ENCODE assay signal across 27 cellular contexts in the genomic region with DNA sequence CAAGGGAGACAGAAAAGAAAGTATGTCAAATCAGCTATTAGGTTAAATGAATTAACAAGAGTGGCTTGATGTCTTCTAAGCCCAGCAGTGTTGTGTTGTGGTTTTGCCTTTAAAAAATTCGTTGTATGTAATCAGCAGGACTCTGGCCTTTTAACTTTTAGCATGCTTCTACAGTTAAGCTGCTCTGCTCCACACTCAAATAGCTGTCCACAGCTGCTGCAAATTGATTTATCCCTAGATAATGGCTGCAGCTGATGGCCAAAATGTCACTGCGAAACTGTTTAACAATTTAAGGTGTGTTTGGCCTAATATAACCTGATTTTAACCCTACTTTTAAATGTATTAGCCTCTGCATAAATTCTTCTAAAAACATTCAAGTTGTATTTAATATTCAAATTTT.
A peak's percentile ranks its signal among the peaks of the same experiment; 100 is the strongest.
DNase-seq lines count a peak whose midpoint lies in the region; ATAC-seq, FAIRE-seq and TF ChIP-seq lines count a peak whose summit lies in the region.
"Had no signal": no experiment of that assay in that cellular context is flagged by ENCODE, and none has a peak within 500 bp of the region (broad histone marks: within the 10 kb centered on the region; RNA-seq: fewer than 3 reads in every experiment).

No MANE protein-coding gene starts in this region.

- H3K27ac Mint-ChIP-seq in activated CD8-positive, alpha-beta T cell treated with anti-CD3 and anti-CD28 coated beads, Interleukin-2, amount 10 ng/mL, durations not matched to agents 7 days and 5 days: no peak overlapping the region
- H3K27ac Mint-ChIP-seq: CD14-positive monocyte; CD8-positive, alpha-beta memory T cell; T-helper 1 cell treated with Interleukin-12 subunit alpha and Interleukin-12 subunit beta and Interleukin-4 antibody, amounts not matched to agents 30 μg/mL and 1 μg/mL, for 36 hours had no signal

- no peak overlapping the region for H3K56ac ChIP-seq in H1 (replicated peaks; ENCODE audit: insufficient read length, low read depth, low read length)

- peak; percentile 43 for FAIRE-seq in GM12891 (lab: Jason Lieb, UNC)
- FAIRE-seq in H1 (lab: Jason Lieb, UNC): no peak

- H3K27me3 ChIP-seq in H1 (replicated peaks in 1 of 4; ENCODE audit: control insufficient read depth in 3 of 4, extremely low read depth in 1 of 4, insufficient read depth in 3 of 4, low read length in 3 of 4) (no peaks in the 10 kb centered on the region), neuronal stem cell (ENCODE audit: control insufficient read depth in 3 of 3, insufficient read depth in 3 of 3, low read depth in 1 of 3, low read length in 3 of 3) (no peaks in the 10 kb centered on the region)
- H3K27me3 ChIP-seq: BE2C had no signal

- no peaks in the 10 kb centered on the region for H3K4me1 Mint-ChIP-seq in activated CD8-positive, alpha-beta T cell treated with anti-CD3 and anti-CD28 coated beads, Interleukin-2, amount 10 ng/mL, durations not matched to agents 7 days and 5 days (ENCODE audit: low read depth)
- H3K4me1 Mint-ChIP-seq: CD14-positive monocyte; CD8-positive, alpha-beta memory T cell had no signal

- no peak overlapping the region for H2BK20ac ChIP-seq in H1 (ENCODE audit: low read length)

- H4K8ac ChIP-seq in H1 (ENCODE audit: extremely low read depth, insufficient read depth, low read length) (no peak overlapping the region), neuronal stem cell (ENCODE audit: low read depth, low read length) (no peak overlapping the region)

- H3K9me3 ChIP-seq in H1 (ENCODE audit: insufficient read depth in 2 of 2, low read depth in 1 of 2, low read length in 1 of 2) (no peaks in the 10 kb centered on the region), neuronal stem cell (replicated peaks in 1 of 2; ENCODE audit: control insufficient read depth in 2 of 2, insufficient read depth in 1 of 2, low read depth in 1 of 2, low read length in 2 of 2) (no peaks in the 10 kb centered on the region)
- H3K9me3 ChIP-seq: BE2C had no signal

- ATAC-seq in activated CD8-positive, alpha-beta T cell treated with anti-CD3 and anti-CD28 coated beads, Interleukin-2, amount 10 ng/mL, durations not matched to agents 7 days and 5 days: no peak
- ATAC-seq in GM21723 (IDR thresholded peaks at IDR 0.05; ENCODE audit: unreplicated experiment): no peak
- ATAC-seq: HCT116 had no signal

- WGBS in H1 (ENCODE audit: extremely low coverage in 1 of 2, insufficient coverage in 1 of 2, insufficient read length in 1 of 2, insufficient replicate concordance in 2 of 2, low coverage in 1 of 2, low lambda C conversion rate in 2 of 2, missing lambda C conversion rate in 1 of 2), 2 experiments: 74% methylated on average over 2 of the region's 2 CpGs; no CpG with 5 or more reads in 1 of the 2 experiments
- no CpG with 5 or more reads among the region's 2 CpGs for WGBS in neuronal stem cell (ENCODE audit: extremely low coverage in 2 of 2, insufficient read length in 2 of 2, insufficient replicate concordance in 1 of 2), 2 donors

- H3K4ac ChIP-seq in H1 (replicated peaks; ENCODE audit: insufficient read length, low read depth, low read length) (no peak overlapping the region), neuronal stem cell (ENCODE audit: low read length) (no peak overlapping the region)

- no peak overlapping the region for H3K23ac ChIP-seq in H1 (ENCODE audit: insufficient read length)
- H3K23ac ChIP-seq in neuronal stem cell (ENCODE audit: low read depth, low read length, poor library complexity): no peak overlapping the region

- TF ChIP-seq POLR2A in GM12891 (IDR thresholded peaks at IDR 0.05; ENCODE audit: low read depth, low read length) (no peak), H1 (IDR thresholded peaks at IDR 0.05; ENCODE audit: control extremely low read depth in 1 of 2, low read depth in 2 of 2, low read length in 2 of 2) (no peak)

- no peak overlapping the region for H4K5ac ChIP-seq in H1 (ENCODE audit: insufficient read length, low read depth, low read length)

- H3K27ac ChIP-seq in H1 (ENCODE audit: low read depth, low read length): no peak overlapping the region
- H3K27ac ChIP-seq in neuronal stem cell (replicated peaks; ENCODE audit: low read length): no peak overlapping the region

- H2BK12ac ChIP-seq in H1 (ENCODE audit: low read depth, low read length): no peak overlapping the region
- H2BK12ac ChIP-seq in neuronal stem cell (ENCODE audit: low read length): no peak overlapping the region

- H3K79me1 ChIP-seq in H1 (ENCODE audit: low read depth, low read length): no peaks in the 10 kb centered on the region
- H3K79me1 ChIP-seq in neuronal stem cell (ENCODE audit: low read depth, low read length): no peaks in the 10 kb centered on the region

- H3K79me2 ChIP-seq in H1 (ENCODE audit: control insufficient read depth in 1 of 2, insufficient read depth in 2 of 2, low read length in 2 of 2): no peaks in the 10 kb centered on the region

- H2AFZ ChIP-seq in H1 (ENCODE audit: low read length) (0 out of 2 replicates have a peak overlapping the region, but pooled peaks have one; percentile 42), neuronal stem cell (ENCODE audit: low read length) (peak overlapping the region; percentile 75)

- H3K4me3 Mint-ChIP-seq in activated CD8-positive, alpha-beta T cell treated with anti-CD3 and anti-CD28 coated beads, Interleukin-2, amount 10 ng/mL, durations not matched to agents 7 days and 5 days: no peak overlapping the region
- H3K4me3 Mint-ChIP-seq: CD14-positive monocyte; CD8-positive, alpha-beta memory T cell; T-helper 1 cell treated with Interleukin-12 subunit alpha and Interleukin-12 subunit beta and Interleukin-4 antibody, amounts not matched to agents 30 μg/mL and 1 μg/mL, for 36 hours had no signal

- no peak for TF ChIP-seq EP300 in H1 (IDR thresholded peaks at IDR 0.05; ENCODE audit: borderline replicate concordance in 1 of 2, low read depth in 2 of 2, low read length in 2 of 2)

- no peaks in the 10 kb centered on the region for H3K9me3 Mint-ChIP-seq in activated CD8-positive, alpha-beta T cell treated with anti-CD3 and anti-CD28 coated beads, Interleukin-2, amount 10 ng/mL, durations not matched to agents 7 days and 5 days (ENCODE audit: insufficient read depth)
- H3K9me3 Mint-ChIP-seq: T-helper 1 cell treated with Interleukin-12 subunit alpha and Interleukin-12 subunit beta and Interleukin-4 antibody, amounts not matched to agents 30 μg/mL and 1 μg/mL, for 36 hours had no signal

- no peak overlapping the region for H2BK5ac ChIP-seq in H1 (ENCODE audit: low read depth, low read length)
- H2BK5ac ChIP-seq in neuronal stem cell (ENCODE audit: low read length): no peak overlapping the region

- no peaks in the 10 kb centered on the region for H3K23me2 ChIP-seq in H1 (ENCODE audit: low read depth, low read length)

- H3K4me2 ChIP-seq in H1 (ENCODE audit: insufficient read depth in 1 of 2, low read depth in 2 of 2, low read length in 2 of 2): no peak overlapping the region
- no peak overlapping the region for H3K4me2 ChIP-seq in neuronal stem cell (ENCODE audit: insufficient read depth, low read length, poor library complexity, severe bottlenecking)

- H2BK15ac ChIP-seq in H1 (ENCODE audit: low read length): no peak overlapping the region
- no peak overlapping the region for H2BK15ac ChIP-seq in neuronal stem cell (ENCODE audit: low read length)

- no peak overlapping the region for H3K4me3 ChIP-seq in H1 (ENCODE audit: extremely low read depth in 1 of 4, insufficient read depth in 2 of 4, low read depth in 3 of 4, low read length in 4 of 4)
- no peak overlapping the region for H3K4me3 ChIP-seq in neuronal stem cell (ENCODE audit: low read length in 2 of 2)

- H3K14ac ChIP-seq in H1 (ENCODE audit: insufficient read length) (no peak overlapping the region), neuronal stem cell (ENCODE audit: low read length) (no peak overlapping the region)

- H4K91ac ChIP-seq in H1 (replicated peaks; ENCODE audit: insufficient read length, low read length) (no peak overlapping the region), neuronal stem cell (ENCODE audit: low read depth, low read length, poor library complexity) (no peak overlapping the region)

- H3K18ac ChIP-seq in H1 (ENCODE audit: extremely low read depth, low read length) (no peak overlapping the region), neuronal stem cell (ENCODE audit: low read length) (no peak overlapping the region)

- TF ChIP-seq RAD21 in H1 (IDR thresholded peaks at IDR 0.05 in 1 of 2, conservative IDR thresholded peaks at IDR 0.05 in 1 of 2; ENCODE audit: low read depth in 2 of 2, low read length in 2 of 2): no peak

- H3K36me3 Mint-ChIP-seq in activated CD8-positive, alpha-beta T cell treated with anti-CD3 and anti-CD28 coated beads, Interleukin-2, amount 10 ng/mL, durations not matched to agents 7 days and 5 days (ENCODE audit: low read depth): no peaks in the 10 kb centered on the region
- H3K36me3 Mint-ChIP-seq: CD14-positive monocyte; CD8-positive, alpha-beta memory T cell had no signal

- H2BK120ac ChIP-seq in H1 (replicated peaks; ENCODE audit: low read depth, low read length): no peak overlapping the region
- H2BK120ac ChIP-seq in neuronal stem cell (ENCODE audit: low read depth, low read length): no peak overlapping the region

- no peaks in the 10 kb centered on the region for H4K20me1 ChIP-seq in H1 (replicated peaks in 1 of 2; ENCODE audit: control insufficient read depth in 1 of 2, insufficient read depth in 2 of 2, low read length in 2 of 2)

- H3K4me1 ChIP-seq in H1 (replicated peaks in 1 of 4; ENCODE audit: control insufficient read depth in 3 of 4, insufficient read depth in 4 of 4, low read length in 3 of 4) (no peaks in the 10 kb centered on the region), neuronal stem cell (ENCODE audit: control insufficient read depth in 2 of 2, insufficient read depth in 1 of 2, low read depth in 1 of 2, low read length in 2 of 2) (peaks cover 0 to 8% of the 10 kb centered on the region in 2 donors)

- TF ChIP-seq CTCF in H1 (IDR thresholded peaks at IDR 0.05; ENCODE audit: control extremely low read depth in 1 of 3, insufficient read depth in 1 of 3, low read depth in 1 of 3, low read length in 3 of 3): no peak

- H3K36me3 ChIP-seq in H1 (ENCODE audit: control insufficient read depth in 2 of 4, insufficient read depth in 4 of 4, low read length in 3 of 4): no peaks in the 10 kb centered on the region
- H3K36me3 ChIP-seq in neuronal stem cell (replicated peaks in 1 of 2; ENCODE audit: control insufficient read depth in 2 of 2, insufficient read depth in 2 of 2, low read length in 2 of 2): no peaks in the 10 kb centered on the region
- H3K36me3 ChIP-seq: BE2C had no signal

- DNase-seq in GM12891 (ENCODE audit: insufficient read length, low spot score) (no peak), NCI-H2227 (lab: John Stamatoyannopoulos, UW; ENCODE audit: unreplicated experiment) (peak; percentile 5), H1 (ENCODE audit: low read depth in 1 of 2, low spot score in 2 of 2) (no peak), neuronal stem cell (ENCODE audit: low spot score) (no peak), Kasumi-1 (lab: John Stamatoyannopoulos, UW) (no peak)
- no peak for DNase-seq in activated CD8-positive, alpha-beta T cell treated with anti-CD3 and anti-CD28 coated beads, Interleukin-2, amount 10 ng/mL, durations not matched to agents 7 days and 5 days
- DNase-seq: BE2C; CD8-positive, alpha-beta memory T cell; DMS79 treated with DMSO at 0.1 percent for 48 hours; GOT3; IMR-90; KG1; NCI-H1048; NCI-H1417; NCI-H1694; NCI-H2029 treated with DMSO at 0.1 percent for 48 hours; NCI-H226; NCI-H510A; NCI-H69; NK-92 treated with Interleukin-12 subunit alpha and Interleukin-12 subunit beta, amount 100 ng/mL, for 24 hours; Right ventricle myocardium superior; RPMI8226; SW 1271 had no signal

- POLR2A ChIA-PET in H1 (lab: Charles Lee; ENCODE audit: partially characterized antibody): no interaction called here
- POLR2A ChIA-PET in activated CD8-positive, alpha-beta T cell treated with anti-CD3 and anti-CD28 coated beads, Interleukin-2, amount 10 ng/mL, durations not matched to agents 7 days and 5 days (lab: Charles Lee): no interaction called here

- no peaks in the 10 kb centered on the region for H3K27me3 Mint-ChIP-seq in activated CD8-positive, alpha-beta T cell treated with anti-CD3 and anti-CD28 coated beads, Interleukin-2, amount 10 ng/mL, durations not matched to agents 7 days and 5 days (ENCODE audit: low read depth)
- H3K27me3 Mint-ChIP-seq: CD8-positive, alpha-beta memory T cell had no signal

- CTCF ChIA-PET in H1 (lab: Charles Lee; ENCODE audit: partially characterized antibody): no interaction called here
- CTCF ChIA-PET in activated CD8-positive, alpha-beta T cell treated with anti-CD3 and anti-CD28 coated beads, Interleukin-2, amount 10 ng/mL, durations not matched to agents 7 days and 5 days (lab: Charles Lee): no interaction called here

- H3K9ac ChIP-seq in H1 (replicated peaks in 1 of 4; ENCODE audit: extremely low read depth in 1 of 4, low read depth in 3 of 4, low read length in 3 of 4): no peak overlapping the region
- no peak overlapping the region for H3K9ac ChIP-seq in neuronal stem cell (ENCODE audit: low read depth, low read length, poor library complexity)

- no peak overlapping the region for H2AK5ac ChIP-seq in H1 (ENCODE audit: low read depth, low read length)
- H2AK5ac ChIP-seq in neuronal stem cell (ENCODE audit: low read depth, low read length): no peak overlapping the region
